Comparison of ENCODE assay signal across 11 cellular contexts in genomic region chr4:126051709-126052424, GRCh38.
DNase-seq lines count a peak whose midpoint lies in the region; ATAC-seq and TF ChIP-seq lines count a peak whose summit lies in the region.
"Had no signal": no experiment of that assay in that cellular context is flagged by ENCODE, and none has a peak within 500 bp of the region (broad histone marks: within the 10 kb centered on the region; RNA-seq: fewer than 3 reads in every experiment).

No MANE protein-coding gene starts in this region.

- H3K4me3 ChIP-seq in retinal pigment epithelial cell (ENCODE audit: low read length) = no peak overlapping the region

- ATAC-seq in HG03520 (IDR thresholded peaks at IDR 0.05; ENCODE audit: unreplicated experiment) (no peak), HG03045 (IDR thresholded peaks at IDR 0.05; ENCODE audit: unreplicated experiment) (no peak)

- no peaks in the 10 kb centered on the region for H3K36me3 Mint-ChIP-seq in activated T-cell treated with anti-CD3 and anti-CD28 coated beads, Interleukin-2, amount 50 U/mL, for 24 hours (ENCODE audit: low read depth)

- H3K4me1 Mint-ChIP-seq in activated T-cell treated with anti-CD3 and anti-CD28 coated beads, Interleukin-2, amount 50 U/mL, for 24 hours (ENCODE audit: low read depth) = no peaks in the 10 kb centered on the region

- no peak overlapping the region for H3K27ac Mint-ChIP-seq in activated T-cell treated with anti-CD3 and anti-CD28 coated beads, Interleukin-2, amount 50 U/mL, for 24 hours

- TF ChIP-seq CTCF in retinal pigment epithelial cell (conservative IDR thresholded peaks at IDR 0.05; ENCODE audit: low read depth, low read length) = peak; percentile 41

- peak; percentile 48 for DNase-seq in GM04504 (ENCODE audit: low read depth)
- DNase-seq in amniotic stem cell (lab: John Stamatoyannopoulos, UW) = peak; percentile 62
- DNase-seq in glomerular visceral epithelial cell (ENCODE audit: extremely low spot score) = peak; percentile 1
- peak; percentile 90 for DNase-seq in retinal pigment epithelial cell (ENCODE audit: low read depth)
- DNase-seq in activated T-cell treated with anti-CD3 and anti-CD28 coated beads, Interleukin-2, amount 50 U/mL, for 24 hours = no peak
- DNase-seq in NCI-H1417 (lab: John Stamatoyannopoulos, UW) = no peak
- DNase-seq: effector CD8-positive, alpha-beta T cell; KG1; stimulated activated CD4-positive, alpha-beta T cell treated with anti-CD3 and anti-CD28 coated beads, Interleukin-15, amount 100 ng/mL, for 24 hours had no signal

- no peaks in the 10 kb centered on the region for H3K9me3 Mint-ChIP-seq in activated T-cell treated with anti-CD3 and anti-CD28 coated beads, Interleukin-2, amount 50 U/mL, for 24 hours

- H3K4me3 Mint-ChIP-seq in activated T-cell treated with anti-CD3 and anti-CD28 coated beads, Interleukin-2, amount 50 U/mL, for 24 hours = no peak overlapping the region

- no peaks in the 10 kb centered on the region for H3K27me3 Mint-ChIP-seq in activated T-cell treated with anti-CD3 and anti-CD28 coated beads, Interleukin-2, amount 50 U/mL, for 24 hours

Comparison
In these comparisons a context has a peak if more than half of its experiments do, and no peak if none do; other contexts are left out.
1. DNase-seq: peak in GM04504 (single experiment), amniotic stem cell (single experiment), glomerular visceral epithelial cell (single experiment) and retinal pigment epithelial cell (single experiment); none in activated T-cell treated with anti-CD3 and anti-CD28 coated beads, Interleukin-2, amount 50 U/mL, for 24 hours (single experiment) and NCI-H1417 (0 of 3).